Comparison of ENCODE assay signal across 1 cellular context in genomic region chr1:181091322-181092040, GRCh38.
A peak's percentile ranks its signal among the peaks of the same experiment; 100 is the strongest.
TF ChIP-seq lines count a peak whose summit lies in the region.

No MANE protein-coding gene starts in this region.

TF ChIP-seq in GM12878, 131 proteins besides CTCF, POLR2A, EP300 and RAD21 (continued from another document):
- TF ChIP-seq ZNF687 (IDR thresholded peaks at IDR 0.05) (0 out of 2 replicates have a peak, but pooled peaks have one; percentile 39), ZNF384 (IDR thresholded peaks at IDR 0.05; ENCODE audit: borderline replicate concordance, low read depth, low read length) (no peak)
TF ChIP-seq in GM12878: peak in this region for 3.
